ENCODE assay signal across 16 cellular contexts in genomic region chr16:10625595-10626357, GRCh38. TPM values are rescaled to one million over a fixed set of nuclear protein-coding genes. Genes with fewer than 3 reads are reported as not detected.
DNase-seq lines count a peak whose midpoint lies in the region; ATAC-seq, FAIRE-seq and TF ChIP-seq lines count a peak whose summit lies in the region.
"Had no signal": no experiment of that assay in that cellular context is flagged by ENCODE, and none has a peak within 500 bp of the region (broad histone marks: within the 10 kb centered on the region; RNA-seq: fewer than 3 reads in every experiment).

No MANE protein-coding gene starts in this region.

- ATAC-seq in pancreas (no peak), GM21529 (IDR thresholded peaks at IDR 0.05; ENCODE audit: unreplicated experiment) (no peak)
- ATAC-seq: CD8-positive, alpha-beta T cell had no signal

- H3K27ac ChIP-seq in pancreas, result no peak overlapping the region
- H3K27ac ChIP-seq in spleen, result no peak overlapping the region
- H3K27ac ChIP-seq: neutrophil, skin epidermis had no signal

- no peak overlapping the region for H3K4me3 ChIP-seq in GM12865 (ENCODE audit: low read depth, low read length)
- no peak overlapping the region for H3K4me3 ChIP-seq in epithelial cell of esophagus (ENCODE audit: low read length)
- H3K4me3 ChIP-seq in pancreas, result no peak overlapping the region
- H3K4me3 ChIP-seq in spleen, result no peak overlapping the region
- H3K4me3 ChIP-seq: skin epidermis had no signal

- no peaks in the 10 kb centered on the region for H3K27me3 ChIP-seq in pancreas
- no peaks in the 10 kb centered on the region for H3K27me3 ChIP-seq in spleen (replicated peaks in 1 of 7)
- H3K27me3 ChIP-seq: neutrophil had no signal

- H3K36me3 ChIP-seq in pancreas (no peaks in the 10 kb centered on the region), spleen (no peaks in the 10 kb centered on the region)
- H3K36me3 ChIP-seq: neutrophil had no signal

- no peak for FAIRE-seq in pancreas (lab: Jason Lieb, UNC)
- FAIRE-seq: TTC549 had no signal

- H3K4me1 ChIP-seq in pancreas (no peaks in the 10 kb centered on the region), spleen (no peaks in the 10 kb centered on the region)

- no peak for TF ChIP-seq POLR2A in spleen (IDR thresholded peaks at IDR 0.05)

- intact Hi-C loops in pancreas (cut with DNase I) (no loop called here), spleen (cut with DNase I; ENCODE audit: low total_unique reads) (no loop called here)

- peak; percentile 41 for DNase-seq in GM12865 (ENCODE audit: low read depth)
- DNase-seq in NCI-H460 (ENCODE audit: extremely low read depth, low read depth), result peak; percentile 53
- DNase-seq in epithelial cell of esophagus (ENCODE audit: low read depth), result peak; percentile 67
- peak; percentile 18 for DNase-seq in myocyte (ENCODE audit: low read depth)
- DNase-seq in pancreas, result no peak
- no peak for DNase-seq in NCI-H2107 treated with DMSO at 0.1 percent for 48 hours (lab: John Stamatoyannopoulos, UW; ENCODE audit: unreplicated experiment)
- no peak for DNase-seq in spleen
- DNase-seq: activated naive CD4-positive, alpha-beta T cell treated with anti-CD3 and anti-CD28 coated beads for 36 hours; CD8-positive, alpha-beta T cell; hippocampal formation; NCI-H510A; Right ventricle myocardium superior had no signal

- H3K9me3 ChIP-seq in pancreas (no peaks in the 10 kb centered on the region), spleen (no peaks in the 10 kb centered on the region)
- H3K9me3 ChIP-seq: neutrophil had no signal

- WGBS in pancreas, 2 donors, result 72 to 75% methylated on average over 12 of the region's 12 CpGs
- WGBS in spleen, 5 donors, result 71 to 79% (median 76%) methylated on average over 12 of the region's 12 CpGs

- TF ChIP-seq CTCF in GM12865 (IDR thresholded peaks at IDR 0.05; ENCODE audit: insufficient read depth, low read depth, low read length, missing control alignments) (no peak), epithelial cell of esophagus (IDR thresholded peaks at IDR 0.05; ENCODE audit: insufficient read depth, low read depth, low read length, missing control alignments) (no peak), pancreas (IDR thresholded peaks at IDR 0.05) (no peak), spleen (IDR thresholded peaks at IDR 0.05 in 8 of 11, conservative IDR thresholded peaks at IDR 0.05 in 3 of 11) (no peak)

RNA-seq across cellular contexts. Expression of gene EMP2, which starts 45.4 kb away (rescaled TPM):
- 13.7 and 14.6 TPM in 2 replicates for total RNA-seq in NCI-H460 (2014; rRNA removed; shearing (Covaris generic))
- polyA plus RNA-seq in NCI-H460 (2014; cell fraction: nucleus; rRNA removed), result 19.3 and 22.8 TPM in 2 replicates
- total RNA-seq in myocyte (53.0 and 72.1 TPM in 2 replicates), pancreas (10 to 100 TPM in 1 of 6 donors, 1 to 10 TPM in 5; 9.0 to 13.0 (median 9.3) TPM), spleen (10 to 100 TPM; 17.6 to 37.2 (median 20.1) TPM)
- polyA plus RNA-seq in myocyte (2012), result 50.7 TPM
- polyA plus RNA-seq in pancreas (10 to 100 TPM in 1 of 2 donors, 1 to 10 TPM in 1; 5.5 to 13.7 TPM), spleen (1 to 10 TPM; 2.8 to 6.9 (median 6.3) TPM)
- total RNA-seq: activated naive CD4-positive, alpha-beta T cell treated with anti-CD3 and anti-CD28 coated beads for 36 hours; CD8-positive, alpha-beta T cell had no signal

Comparison
In these comparisons a context has a peak if more than half of its experiments do, and no peak if none do; other contexts are left out.
1. DNase-seq: peak in GM12865 (single experiment), NCI-H460 (single experiment), epithelial cell of esophagus (single experiment) and myocyte (single experiment); none in pancreas (0 of 6), NCI-H2107 treated with DMSO at 0.1 percent for 48 hours (single experiment) and spleen (single experiment).